In the genomic region with DNA sequence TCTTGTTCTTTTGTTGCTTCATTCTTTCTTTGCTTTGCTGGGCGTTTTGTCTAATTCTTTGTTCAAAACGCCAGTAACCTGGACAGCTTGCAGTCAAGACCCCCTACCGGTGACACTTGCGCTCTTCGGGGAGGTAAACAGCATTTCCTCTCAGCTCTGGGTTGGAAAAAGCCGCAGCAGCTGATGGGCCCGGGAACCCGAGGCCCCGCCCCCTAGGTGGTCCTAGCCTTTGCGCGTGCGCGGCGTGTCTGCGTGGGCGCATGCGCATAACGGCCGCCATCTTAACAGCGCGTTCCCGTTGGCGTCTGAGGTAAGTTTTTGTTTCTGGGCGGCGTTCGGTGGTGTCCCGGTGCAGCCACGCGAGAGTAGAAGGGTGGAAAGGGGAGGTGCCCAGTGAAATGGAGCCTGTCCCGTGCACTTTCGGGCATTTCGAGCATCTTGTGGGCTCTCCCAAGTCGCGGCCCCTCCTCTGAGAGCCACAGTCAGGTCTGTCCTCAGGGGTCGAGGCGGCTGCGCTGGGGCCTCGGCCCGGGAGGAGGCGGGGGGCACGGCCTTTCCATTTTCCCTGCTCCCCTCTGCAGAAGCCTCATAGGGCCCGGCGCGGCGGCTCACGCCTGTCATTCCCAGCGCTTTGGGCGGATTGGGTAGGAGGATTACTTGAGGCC, we compare ENCODE assay signal across 1 cellular context.
A peak's percentile ranks its signal among the peaks of the same experiment; 100 is the strongest.
TF ChIP-seq lines count a peak whose summit lies in the region.

A gene (plus strand): TSS at position 261 of the 665 bp plus-strand sequence. CDS start 14,371 bp downstream, outside the sequence.

TF ChIP-seq in GM12878, 131 proteins besides CTCF, POLR2A, EP300 and RAD21 (continued from another document and continues in another):
- TF ChIP-seq, protein P1, sequence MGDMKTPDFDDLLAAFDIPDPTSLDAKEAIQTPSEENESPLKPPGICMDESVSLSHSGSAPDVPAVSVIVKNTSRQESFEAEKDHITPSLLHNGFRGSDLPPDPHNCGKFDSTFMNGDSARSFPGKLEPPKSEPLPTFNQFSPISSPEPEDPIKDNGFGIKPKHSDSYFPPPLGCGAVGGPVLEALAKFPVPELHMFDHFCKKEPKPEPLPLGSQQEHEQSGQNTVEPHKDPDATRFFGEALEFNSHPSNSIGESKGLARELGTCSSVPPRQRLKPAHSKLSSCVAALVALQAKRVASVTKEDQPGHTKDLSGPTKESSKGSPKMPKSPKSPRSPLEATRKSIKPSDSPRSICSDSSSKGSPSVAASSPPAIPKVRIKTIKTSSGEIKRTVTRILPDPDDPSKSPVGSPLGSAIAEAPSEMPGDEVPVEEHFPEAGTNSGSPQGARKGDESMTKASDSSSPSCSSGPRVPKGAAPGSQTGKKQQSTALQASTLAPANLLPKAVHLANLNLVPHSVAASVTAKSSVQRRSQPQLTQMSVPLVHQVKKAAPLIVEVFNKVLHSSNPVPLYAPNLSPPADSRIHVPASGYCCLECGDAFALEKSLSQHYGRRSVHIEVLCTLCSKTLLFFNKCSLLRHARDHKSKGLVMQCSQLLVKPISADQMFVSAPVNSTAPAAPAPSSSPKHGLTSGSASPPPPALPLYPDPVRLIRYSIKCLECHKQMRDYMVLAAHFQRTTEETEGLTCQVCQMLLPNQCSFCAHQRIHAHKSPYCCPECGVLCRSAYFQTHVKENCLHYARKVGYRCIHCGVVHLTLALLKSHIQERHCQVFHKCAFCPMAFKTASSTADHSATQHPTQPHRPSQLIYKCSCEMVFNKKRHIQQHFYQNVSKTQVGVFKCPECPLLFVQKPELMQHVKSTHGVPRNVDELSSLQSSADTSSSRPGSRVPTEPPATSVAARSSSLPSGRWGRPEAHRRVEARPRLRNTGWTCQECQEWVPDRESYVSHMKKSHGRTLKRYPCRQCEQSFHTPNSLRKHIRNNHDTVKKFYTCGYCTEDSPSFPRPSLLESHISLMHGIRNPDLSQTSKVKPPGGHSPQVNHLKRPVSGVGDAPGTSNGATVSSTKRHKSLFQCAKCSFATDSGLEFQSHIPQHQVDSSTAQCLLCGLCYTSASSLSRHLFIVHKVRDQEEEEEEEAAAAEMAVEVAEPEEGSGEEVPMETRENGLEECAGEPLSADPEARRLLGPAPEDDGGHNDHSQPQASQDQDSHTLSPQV (IDR thresholded peaks at IDR 0.05): no peak
- TF ChIP-seq SMC3 (IDR thresholded peaks at IDR 0.05; ENCODE audit: borderline replicate concordance, low read length): no peak
- TF ChIP-seq HDAC2 (IDR thresholded peaks at IDR 0.05): no peak
- TF ChIP-seq LARP7 (IDR thresholded peaks at IDR 0.05): no peak
- no peak for TF ChIP-seq FOS (IDR thresholded peaks at IDR 0.05; ENCODE audit: borderline replicate concordance, extremely low read depth, insufficient read length)
- TF ChIP-seq TCF7 (IDR thresholded peaks at IDR 0.05; ENCODE audit: borderline replicate concordance): no peak
- TF ChIP-seq, protein P2, sequence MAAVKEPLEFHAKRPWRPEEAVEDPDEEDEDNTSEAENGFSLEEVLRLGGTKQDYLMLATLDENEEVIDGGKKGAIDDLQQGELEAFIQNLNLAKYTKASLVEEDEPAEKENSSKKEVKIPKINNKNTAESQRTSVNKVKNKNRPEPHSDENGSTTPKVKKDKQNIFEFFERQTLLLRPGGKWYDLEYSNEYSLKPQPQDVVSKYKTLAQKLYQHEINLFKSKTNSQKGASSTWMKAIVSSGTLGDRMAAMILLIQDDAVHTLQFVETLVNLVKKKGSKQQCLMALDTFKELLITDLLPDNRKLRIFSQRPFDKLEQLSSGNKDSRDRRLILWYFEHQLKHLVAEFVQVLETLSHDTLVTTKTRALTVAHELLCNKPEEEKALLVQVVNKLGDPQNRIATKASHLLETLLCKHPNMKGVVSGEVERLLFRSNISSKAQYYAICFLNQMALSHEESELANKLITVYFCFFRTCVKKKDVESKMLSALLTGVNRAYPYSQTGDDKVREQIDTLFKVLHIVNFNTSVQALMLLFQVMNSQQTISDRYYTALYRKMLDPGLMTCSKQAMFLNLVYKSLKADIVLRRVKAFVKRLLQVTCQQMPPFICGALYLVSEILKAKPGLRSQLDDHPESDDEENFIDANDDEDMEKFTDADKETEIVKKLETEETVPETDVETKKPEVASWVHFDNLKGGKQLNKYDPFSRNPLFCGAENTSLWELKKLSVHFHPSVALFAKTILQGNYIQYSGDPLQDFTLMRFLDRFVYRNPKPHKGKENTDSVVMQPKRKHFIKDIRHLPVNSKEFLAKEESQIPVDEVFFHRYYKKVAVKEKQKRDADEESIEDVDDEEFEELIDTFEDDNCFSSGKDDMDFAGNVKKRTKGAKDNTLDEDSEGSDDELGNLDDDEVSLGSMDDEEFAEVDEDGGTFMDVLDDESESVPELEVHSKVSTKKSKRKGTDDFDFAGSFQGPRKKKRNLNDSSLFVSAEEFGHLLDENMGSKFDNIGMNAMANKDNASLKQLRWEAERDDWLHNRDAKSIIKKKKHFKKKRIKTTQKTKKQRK (IDR thresholded peaks at IDR 0.05; ENCODE audit: low read depth, low read length): no peak
- no peak for TF ChIP-seq HDGF (IDR thresholded peaks at IDR 0.05)
- peak; percentile 95 for TF ChIP-seq YY1 (IDR thresholded peaks at IDR 0.05; ENCODE audit: low read depth, low read length)
- no peak for TF ChIP-seq EZH2 (IDR thresholded peaks at IDR 0.05; ENCODE audit: borderline replicate concordance, control insufficient read depth, low read depth, low read length)
- no peak for TF ChIP-seq SREBF2 (IDR thresholded peaks at IDR 0.05; ENCODE audit: low read length)
- TF ChIP-seq CBX3 (IDR thresholded peaks at IDR 0.05; ENCODE audit: borderline replicate concordance, low read depth): no peak
- 0 out of 2 replicates have a peak, but pooled peaks have one; percentile 31 for TF ChIP-seq ESRRA (IDR thresholded peaks at IDR 0.05; ENCODE audit: low read length)
- TF ChIP-seq, protein P3, sequence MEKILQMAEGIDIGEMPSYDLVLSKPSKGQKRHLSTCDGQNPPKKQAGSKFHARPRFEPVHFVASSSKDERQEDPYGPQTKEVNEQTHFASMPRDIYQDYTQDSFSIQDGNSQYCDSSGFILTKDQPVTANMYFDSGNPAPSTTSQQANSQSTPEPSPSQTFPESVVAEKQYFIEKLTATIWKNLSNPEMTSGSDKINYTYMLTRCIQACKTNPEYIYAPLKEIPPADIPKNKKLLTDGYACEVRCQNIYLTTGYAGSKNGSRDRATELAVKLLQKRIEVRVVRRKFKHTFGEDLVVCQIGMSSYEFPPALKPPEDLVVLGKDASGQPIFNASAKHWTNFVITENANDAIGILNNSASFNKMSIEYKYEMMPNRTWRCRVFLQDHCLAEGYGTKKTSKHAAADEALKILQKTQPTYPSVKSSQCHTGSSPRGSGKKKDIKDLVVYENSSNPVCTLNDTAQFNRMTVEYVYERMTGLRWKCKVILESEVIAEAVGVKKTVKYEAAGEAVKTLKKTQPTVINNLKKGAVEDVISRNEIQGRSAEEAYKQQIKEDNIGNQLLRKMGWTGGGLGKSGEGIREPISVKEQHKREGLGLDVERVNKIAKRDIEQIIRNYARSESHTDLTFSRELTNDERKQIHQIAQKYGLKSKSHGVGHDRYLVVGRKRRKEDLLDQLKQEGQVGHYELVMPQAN (conservative IDR thresholded peaks at IDR 0.05): 0 out of 2 replicates have a peak, but pooled peaks have one; percentile 10
- 0 out of 2 replicates have a peak, but pooled peaks have one; percentile 21 for TF ChIP-seq NR2F1 (conservative IDR thresholded peaks at IDR 0.05)
- no peak for TF ChIP-seq STAT3 (IDR thresholded peaks at IDR 0.05; ENCODE audit: low read depth, low read length)
- TF ChIP-seq, protein P4, sequence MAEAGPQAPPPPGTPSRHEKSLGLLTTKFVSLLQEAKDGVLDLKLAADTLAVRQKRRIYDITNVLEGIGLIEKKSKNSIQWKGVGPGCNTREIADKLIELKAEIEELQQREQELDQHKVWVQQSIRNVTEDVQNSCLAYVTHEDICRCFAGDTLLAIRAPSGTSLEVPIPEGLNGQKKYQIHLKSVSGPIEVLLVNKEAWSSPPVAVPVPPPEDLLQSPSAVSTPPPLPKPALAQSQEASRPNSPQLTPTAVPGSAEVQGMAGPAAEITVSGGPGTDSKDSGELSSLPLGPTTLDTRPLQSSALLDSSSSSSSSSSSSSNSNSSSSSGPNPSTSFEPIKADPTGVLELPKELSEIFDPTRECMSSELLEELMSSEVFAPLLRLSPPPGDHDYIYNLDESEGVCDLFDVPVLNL (IDR thresholded peaks at IDR 0.05; ENCODE audit: low read depth, low read length): 0 out of 2 replicates have a peak, but pooled peaks have one; percentile 18
- peak; percentile 73 for TF ChIP-seq RUNX3 (IDR thresholded peaks at IDR 0.05; ENCODE audit: low read length)
- TF ChIP-seq, protein P5, sequence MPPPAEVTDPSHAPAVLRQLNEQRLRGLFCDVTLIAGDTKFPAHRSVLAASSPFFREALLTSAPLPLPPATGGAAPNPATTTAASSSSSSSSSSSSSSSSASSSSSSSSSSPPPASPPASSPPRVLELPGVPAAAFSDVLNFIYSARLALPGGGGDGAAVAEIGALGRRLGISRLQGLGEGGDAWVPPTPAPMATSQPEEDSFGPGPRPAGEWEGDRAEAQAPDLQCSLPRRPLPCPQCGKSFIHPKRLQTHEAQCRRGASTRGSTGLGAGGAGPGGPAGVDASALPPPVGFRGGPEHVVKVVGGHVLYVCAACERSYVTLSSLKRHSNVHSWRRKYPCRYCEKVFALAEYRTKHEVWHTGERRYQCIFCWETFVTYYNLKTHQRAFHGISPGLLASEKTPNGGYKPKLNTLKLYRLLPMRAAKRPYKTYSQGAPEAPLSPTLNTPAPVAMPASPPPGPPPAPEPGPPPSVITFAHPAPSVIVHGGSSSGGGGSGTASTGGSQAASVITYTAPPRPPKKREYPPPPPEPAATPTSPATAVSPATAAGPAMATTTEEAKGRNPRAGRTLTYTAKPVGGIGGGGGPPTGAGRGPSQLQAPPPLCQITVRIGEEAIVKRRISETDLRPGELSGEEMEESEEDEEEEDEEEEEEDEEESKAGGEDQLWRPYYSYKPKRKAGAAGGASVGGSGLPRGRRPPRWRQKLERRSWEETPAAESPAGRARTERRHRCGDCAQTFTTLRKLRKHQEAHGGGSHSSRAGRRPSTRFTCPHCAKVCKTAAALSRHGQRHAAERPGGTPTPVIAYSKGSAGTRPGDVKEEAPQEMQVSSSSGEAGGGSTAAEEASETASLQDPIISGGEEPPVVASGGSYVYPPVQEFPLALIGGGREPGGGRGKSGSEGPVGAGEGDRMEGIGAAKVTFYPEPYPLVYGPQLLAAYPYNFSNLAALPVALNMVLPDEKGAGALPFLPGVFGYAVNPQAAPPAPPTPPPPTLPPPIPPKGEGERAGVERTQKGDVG (CRISPR knock-in tag; IDR thresholded peaks at IDR 0.05): no peak
- TF ChIP-seq, protein P6, sequence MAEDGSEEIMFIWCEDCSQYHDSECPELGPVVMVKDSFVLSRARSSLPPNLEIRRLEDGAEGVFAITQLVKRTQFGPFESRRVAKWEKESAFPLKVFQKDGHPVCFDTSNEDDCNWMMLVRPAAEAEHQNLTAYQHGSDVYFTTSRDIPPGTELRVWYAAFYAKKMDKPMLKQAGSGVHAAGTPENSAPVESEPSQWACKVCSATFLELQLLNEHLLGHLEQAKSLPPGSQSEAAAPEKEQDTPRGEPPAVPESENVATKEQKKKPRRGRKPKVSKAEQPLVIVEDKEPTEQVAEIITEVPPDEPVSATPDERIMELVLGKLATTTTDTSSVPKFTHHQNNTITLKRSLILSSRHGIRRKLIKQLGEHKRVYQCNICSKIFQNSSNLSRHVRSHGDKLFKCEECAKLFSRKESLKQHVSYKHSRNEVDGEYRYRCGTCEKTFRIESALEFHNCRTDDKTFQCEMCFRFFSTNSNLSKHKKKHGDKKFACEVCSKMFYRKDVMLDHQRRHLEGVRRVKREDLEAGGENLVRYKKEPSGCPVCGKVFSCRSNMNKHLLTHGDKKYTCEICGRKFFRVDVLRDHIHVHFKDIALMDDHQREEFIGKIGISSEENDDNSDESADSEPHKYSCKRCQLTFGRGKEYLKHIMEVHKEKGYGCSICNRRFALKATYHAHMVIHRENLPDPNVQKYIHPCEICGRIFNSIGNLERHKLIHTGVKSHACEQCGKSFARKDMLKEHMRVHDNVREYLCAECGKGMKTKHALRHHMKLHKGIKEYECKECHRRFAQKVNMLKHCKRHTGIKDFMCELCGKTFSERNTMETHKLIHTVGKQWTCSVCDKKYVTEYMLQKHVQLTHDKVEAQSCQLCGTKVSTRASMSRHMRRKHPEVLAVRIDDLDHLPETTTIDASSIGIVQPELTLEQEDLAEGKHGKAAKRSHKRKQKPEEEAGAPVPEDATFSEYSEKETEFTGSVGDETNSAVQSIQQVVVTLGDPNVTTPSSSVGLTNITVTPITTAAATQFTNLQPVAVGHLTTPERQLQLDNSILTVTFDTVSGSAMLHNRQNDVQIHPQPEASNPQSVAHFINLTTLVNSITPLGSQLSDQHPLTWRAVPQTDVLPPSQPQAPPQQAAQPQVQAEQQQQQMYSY (CRISPR knock-in tag; IDR thresholded peaks at IDR 0.05): no peak
- TF ChIP-seq POU2F2 (IDR thresholded peaks at IDR 0.05; ENCODE audit: borderline replicate concordance, low read depth, low read length): no peak
- TF ChIP-seq ZNF24 (IDR thresholded peaks at IDR 0.05): no peak
- no peak for TF ChIP-seq SUPT20H (IDR thresholded peaks at IDR 0.05; ENCODE audit: borderline replicate concordance, control insufficient read depth, low read depth, low read length)
- no peak for TF ChIP-seq SMAD1 (IDR thresholded peaks at IDR 0.05; ENCODE audit: low read depth, partially characterized antibody)
- TF ChIP-seq, protein P7, sequence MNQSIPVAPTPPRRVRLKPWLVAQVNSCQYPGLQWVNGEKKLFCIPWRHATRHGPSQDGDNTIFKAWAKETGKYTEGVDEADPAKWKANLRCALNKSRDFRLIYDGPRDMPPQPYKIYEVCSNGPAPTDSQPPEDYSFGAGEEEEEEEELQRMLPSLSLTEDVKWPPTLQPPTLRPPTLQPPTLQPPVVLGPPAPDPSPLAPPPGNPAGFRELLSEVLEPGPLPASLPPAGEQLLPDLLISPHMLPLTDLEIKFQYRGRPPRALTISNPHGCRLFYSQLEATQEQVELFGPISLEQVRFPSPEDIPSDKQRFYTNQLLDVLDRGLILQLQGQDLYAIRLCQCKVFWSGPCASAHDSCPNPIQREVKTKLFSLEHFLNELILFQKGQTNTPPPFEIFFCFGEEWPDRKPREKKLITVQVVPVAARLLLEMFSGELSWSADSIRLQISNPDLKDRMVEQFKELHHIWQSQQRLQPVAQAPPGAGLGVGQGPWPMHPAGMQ (IDR thresholded peaks at IDR 0.05; ENCODE audit: borderline replicate concordance): no peak
- no peak for TF ChIP-seq SPI1 (IDR thresholded peaks at IDR 0.05; ENCODE audit: borderline replicate concordance, insufficient read depth, low read depth, low read length)
- no peak for TF ChIP-seq NFYA (IDR thresholded peaks at IDR 0.05; ENCODE audit: borderline replicate concordance, low read depth, low read length)
- no peak for TF ChIP-seq ZNF207 (IDR thresholded peaks at IDR 0.05; ENCODE audit: borderline replicate concordance)
- TF ChIP-seq, protein P8, sequence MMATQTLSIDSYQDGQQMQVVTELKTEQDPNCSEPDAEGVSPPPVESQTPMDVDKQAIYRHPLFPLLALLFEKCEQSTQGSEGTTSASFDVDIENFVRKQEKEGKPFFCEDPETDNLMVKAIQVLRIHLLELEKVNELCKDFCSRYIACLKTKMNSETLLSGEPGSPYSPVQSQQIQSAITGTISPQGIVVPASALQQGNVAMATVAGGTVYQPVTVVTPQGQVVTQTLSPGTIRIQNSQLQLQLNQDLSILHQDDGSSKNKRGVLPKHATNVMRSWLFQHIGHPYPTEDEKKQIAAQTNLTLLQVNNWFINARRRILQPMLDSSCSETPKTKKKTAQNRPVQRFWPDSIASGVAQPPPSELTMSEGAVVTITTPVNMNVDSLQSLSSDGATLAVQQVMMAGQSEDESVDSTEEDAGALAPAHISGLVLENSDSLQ (IDR thresholded peaks at IDR 0.05): no peak
